ENCODE assay signal across 1 cellular context in genomic region chr2:236663671-236664101, GRCh38.
TF ChIP-seq lines count a peak whose summit lies in the region.

No MANE protein-coding gene starts in this region.

TF ChIP-seq in SK-N-SH, 30 proteins besides CTCF, POLR2A, EP300 and RAD21 (continued from another document):
- no peak for TF ChIP-seq REST (IDR thresholded peaks at IDR 0.05; ENCODE audit: low read depth, low read length)
- TF ChIP-seq EZH2phosphoT487 (IDR thresholded peaks at IDR 0.05; ENCODE audit: borderline replicate concordance, low read depth), result no peak
TF ChIP-seq in SK-N-SH: peak in this region for 0.
